Comparison of ENCODE assay signal across 9 cellular contexts in genomic region chr17:30363715-30364202, GRCh38. TPM values are rescaled to one million over a fixed set of nuclear protein-coding genes. Genes with fewer than 3 reads are reported as not detected.
DNase-seq lines count a peak whose midpoint lies in the region; ATAC-seq and TF ChIP-seq lines count a peak whose summit lies in the region.
"Had no signal": no experiment of that assay in that cellular context is flagged by ENCODE, and none has a peak within 500 bp of the region (broad histone marks: within the 10 kb centered on the region; RNA-seq: fewer than 3 reads in every experiment).

No MANE protein-coding gene starts in this region.

- no peak overlapping the region for H3K27ac ChIP-seq in lung (ENCODE audit: low read depth in 1 of 2, low read length in 1 of 2)
- H3K27ac ChIP-seq in thyroid gland = peak overlapping the region in 1 of 3 donors; percentile 12
- H3K27ac ChIP-seq: SJSA1 had no signal

- ATAC-seq in HG02763 (IDR thresholded peaks at IDR 0.05; ENCODE audit: unreplicated experiment) (peak; percentile 75), lung (ENCODE audit: insufficient read depth, low FRiP score) (peak; percentile 79)

- DNase-seq in GM13977 (ENCODE audit: low spot score) = peak; percentile 63
- DNase-seq in NOMO-1 treated with DMSO at 0.1 percent for 48 hours (lab: John Stamatoyannopoulos, UW; ENCODE audit: unreplicated experiment) = peak; percentile 91
- DNase-seq in activated T-helper 1 cell treated with Interleukin-2 at 50 U/mL for 16 hours (ENCODE audit: low read depth) = peak; percentile 50
- DNase-seq in lung (ENCODE audit: low spot score) = peak; percentile 66
- peak; percentile 51 to 62 for DNase-seq in thyroid gland
- no peak for DNase-seq in NCI-H82 treated with DMSO at 0.1 percent for 48 hours (lab: John Stamatoyannopoulos, UW; ENCODE audit: unreplicated experiment)
- no peak for DNase-seq in T1000 (lab: John Stamatoyannopoulos, UW)

- H3K27me3 ChIP-seq in lung (ENCODE audit: control insufficient read depth, insufficient read depth) (no peaks in the 10 kb centered on the region), thyroid gland (no peaks in the 10 kb centered on the region)
- H3K27me3 ChIP-seq: SJSA1 had no signal

- TF ChIP-seq CTCF in GM13977 (IDR thresholded peaks at IDR 0.05; ENCODE audit: extremely low read depth, insufficient read depth, missing control alignments) = no peak
- no peak for TF ChIP-seq CTCF in lung (IDR thresholded peaks at IDR 0.05; ENCODE audit: control extremely low read depth, extremely low read depth)
- TF ChIP-seq CTCF in thyroid gland (IDR thresholded peaks at IDR 0.05) = no peak

- H3K9me3 ChIP-seq in lung (ENCODE audit: control insufficient read depth in 2 of 2, insufficient read depth in 1 of 2, low read length in 1 of 2) (peaks cover 3 to 4% of the 10 kb centered on the region in 2 donors), thyroid gland (no peaks in the 10 kb centered on the region)
- H3K9me3 ChIP-seq: SJSA1 had no signal

- TF ChIP-seq POLR2A in thyroid gland (IDR thresholded peaks at IDR 0.05) = no peak

- H3K4me3 ChIP-seq in lung (no peak overlapping the region), thyroid gland (replicated peaks in 1 of 3) (no peak overlapping the region)
- H3K4me3 ChIP-seq: SJSA1 had no signal

- H3K4me1 ChIP-seq in lung (ENCODE audit: control insufficient read depth in 2 of 2, insufficient read depth in 2 of 2, low read length in 2 of 2) = no peaks in the 10 kb centered on the region
- peaks cover 0 to 23% of the 10 kb centered on the region in 2 donors for H3K4me1 ChIP-seq in thyroid gland
- H3K4me1 ChIP-seq: SJSA1 had no signal

- in situ Hi-C loops in GM13977 (cut with MboI; ENCODE audit: low pct_unique_long_range_greater_than_20kb, low sequenced_read_pairs, unreplicated experiment) = no loop called here

- intact Hi-C loops in thyroid gland (cut with DNase I) = no loop called here

- no peaks in the 10 kb centered on the region for H3K36me3 ChIP-seq in lung (ENCODE audit: control insufficient read depth in 2 of 2, insufficient read depth in 2 of 2, low read length in 2 of 2)
- no peaks in the 10 kb centered on the region for H3K36me3 ChIP-seq in thyroid gland
- H3K36me3 ChIP-seq: SJSA1 had no signal

- WGBS in lung, 2 donors = 19 to 24% methylated on average over 1 of the region's 1 CpG
- 32 to 33% methylated on average over 1 of the region's 1 CpG for WGBS in thyroid gland, 2 donors

RNA-seq across cellular contexts. Expression of gene CPD, which starts 15.0 kb away (rescaled TPM):
- 100 to 1,000 TPM; 106 to 126 TPM for total RNA-seq in lung
- 10 to 100 TPM; 11.1 to 69.8 TPM for polyA plus RNA-seq in lung
- total RNA-seq in thyroid gland = 100 to 1,000 TPM in 1 of 4 donors, 10 to 100 TPM in 3; 58.2 to 102 (median 79.9) TPM

RNA-seq across cellular contexts. Expression of gene TMIGD1, which starts 29.9 kb away (rescaled TPM):
- total RNA-seq in lung = not detected
- polyA plus RNA-seq in lung = not detected
- total RNA-seq in thyroid gland = not detected
- total RNA-seq: SJSA1 had no signal

Comparison
In these comparisons a context has a peak if more than half of its experiments do, and no peak if none do; other contexts are left out.
1. DNase-seq: peak in GM13977 (single experiment), NOMO-1 treated with DMSO at 0.1 percent for 48 hours (single experiment), activated T-helper 1 cell treated with Interleukin-2 at 50 U/mL for 16 hours (single experiment), lung (single experiment) and thyroid gland (2 of 2); none in NCI-H82 treated with DMSO at 0.1 percent for 48 hours (single experiment) and T1000 (single experiment).